Comparison of ENCODE assay signal across 1 cellular context in genomic region chr5:147068998-147069397, GRCh38.
TF ChIP-seq lines count a peak whose summit lies in the region.

No MANE protein-coding gene starts in this region.

TF ChIP-seq in GM23338, 12 proteins besides CTCF, POLR2A, EP300 and RAD21:
- no peak for TF ChIP-seq ZNF462 (CRISPR knock-in tag; IDR thresholded peaks at IDR 0.05)
- TF ChIP-seq STAT1 (IDR thresholded peaks at IDR 0.05; ENCODE audit: unreplicated experiment): no peak
- TF ChIP-seq ZNF331 (CRISPR knock-in tag; IDR thresholded peaks at IDR 0.05; ENCODE audit: low read depth): no peak
- TF ChIP-seq ETS1 (IDR thresholded peaks at IDR 0.05): no peak
- no peak for TF ChIP-seq REST (IDR thresholded peaks at IDR 0.05; ENCODE audit: unreplicated experiment)
- no peak for TF ChIP-seq NANOG (IDR thresholded peaks at IDR 0.05; ENCODE audit: borderline replicate concordance)
- no peak for TF ChIP-seq ZNF114 (CRISPR knock-in tag; IDR thresholded peaks at IDR 0.05)
